Comparison of ENCODE assay signal across 1 cellular context in the genomic region with DNA sequence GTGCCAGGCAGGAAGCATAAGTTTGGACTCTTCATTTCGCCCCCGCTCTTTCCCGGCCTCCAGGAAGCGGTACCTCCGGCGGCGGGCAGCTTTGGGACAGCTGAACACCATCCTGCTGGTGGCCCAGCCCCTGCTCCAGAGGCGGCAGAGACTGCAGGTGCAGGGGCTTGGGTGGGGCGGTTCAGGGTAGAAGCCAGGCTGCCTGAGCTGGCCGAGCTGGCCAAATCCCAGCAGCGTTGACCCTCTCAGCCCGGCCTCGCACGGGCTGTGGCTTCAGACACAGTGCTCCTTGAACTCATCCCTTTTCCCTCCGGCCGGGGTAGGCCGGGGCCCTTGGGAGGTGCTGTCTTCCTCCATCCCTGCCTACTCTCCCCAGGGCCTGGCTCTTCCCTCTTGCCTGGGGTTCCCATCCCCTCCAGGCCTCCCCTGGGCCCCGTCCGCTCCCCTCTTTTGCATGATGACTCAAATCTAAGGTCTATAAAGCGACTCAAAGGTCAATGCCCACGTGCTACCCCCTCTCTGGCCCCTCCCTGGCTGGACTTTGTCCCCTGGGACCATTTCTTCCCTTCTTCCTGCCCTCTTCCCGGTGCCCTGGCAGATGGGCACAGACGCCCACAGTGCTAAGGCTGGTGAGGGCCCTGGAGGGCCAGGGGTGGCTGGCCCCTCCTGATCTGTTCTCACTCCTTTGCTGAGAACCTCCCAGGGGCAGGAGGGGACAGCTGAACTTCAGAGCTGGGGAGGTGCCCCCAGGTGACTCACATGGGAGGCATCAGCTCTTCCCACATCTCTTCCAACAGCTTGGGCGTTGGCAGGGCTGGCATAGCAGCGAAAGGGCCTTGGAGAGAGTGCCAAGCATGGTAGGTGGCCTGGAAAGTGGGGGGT.
A peak's percentile ranks its signal among the peaks of the same experiment; 100 is the strongest.
TF ChIP-seq lines count a peak whose summit lies in the region.

No MANE protein-coding gene starts in this region.

TF ChIP-seq in A549, 52 proteins besides CTCF, POLR2A, EP300 and RAD21 (continued from another document):
- no peak for TF ChIP-seq SREBF2 (IDR thresholded peaks at IDR 0.05)
- peak; percentile 68 for TF ChIP-seq MYC (IDR thresholded peaks at IDR 0.05; ENCODE audit: borderline replicate concordance, low read length)
- no peak for TF ChIP-seq MAFK (IDR thresholded peaks at IDR 0.05; ENCODE audit: partially characterized antibody)
- TF ChIP-seq NPAS2 (CRISPR knock-in tag; IDR thresholded peaks at IDR 0.05; ENCODE audit: borderline replicate concordance), result peak; percentile 77
- TF ChIP-seq, protein P1, sequence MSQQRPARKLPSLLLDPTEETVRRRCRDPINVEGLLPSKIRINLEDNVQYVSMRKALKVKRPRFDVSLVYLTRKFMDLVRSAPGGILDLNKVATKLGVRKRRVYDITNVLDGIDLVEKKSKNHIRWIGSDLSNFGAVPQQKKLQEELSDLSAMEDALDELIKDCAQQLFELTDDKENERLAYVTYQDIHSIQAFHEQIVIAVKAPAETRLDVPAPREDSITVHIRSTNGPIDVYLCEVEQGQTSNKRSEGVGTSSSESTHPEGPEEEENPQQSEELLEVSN (IDR thresholded peaks at IDR 0.05; ENCODE audit: borderline replicate concordance, low read depth), result peak; percentile 10; the same call in 1 of the 2 replicates
- no peak for TF ChIP-seq CBX8 (IDR thresholded peaks at IDR 0.05)
- no peak for TF ChIP-seq CEBPB (IDR thresholded peaks at IDR 0.05)
- TF ChIP-seq CHD2 (IDR thresholded peaks at IDR 0.05; ENCODE audit: low read length, partially characterized antibody), result no peak
- peak; percentile 89 for TF ChIP-seq JUNB (IDR thresholded peaks at IDR 0.05)
- TF ChIP-seq JUN (IDR thresholded peaks at IDR 0.05), result peak; percentile 89 to 93
- TF ChIP-seq HOXB13 (CRISPR knock-in tag; IDR thresholded peaks at IDR 0.05; ENCODE audit: low read depth), result no peak
- peak; percentile 90; the same call in 1 of the 2 replicates for TF ChIP-seq ESRRA (IDR thresholded peaks at IDR 0.05; ENCODE audit: borderline replicate concordance, low read length)
- TF ChIP-seq ZNF302 (CRISPR knock-in tag; IDR thresholded peaks at IDR 0.05), result no peak
- TF ChIP-seq FOSL2 (IDR thresholded peaks at IDR 0.05), result peak; percentile 68
- TF ChIP-seq FOSL2 (CRISPR knock-in tag; IDR thresholded peaks at IDR 0.05), result peak; percentile 75
- TF ChIP-seq RFX5 (IDR thresholded peaks at IDR 0.05), result no peak
- TF ChIP-seq RARB (CRISPR knock-in tag; IDR thresholded peaks at IDR 0.05), result no peak
- TF ChIP-seq NR3C1 (IDR thresholded peaks at IDR 0.05), result no peak
- no peak for TF ChIP-seq ZC3H11A (IDR thresholded peaks at IDR 0.05)
- TF ChIP-seq, protein P2, sequence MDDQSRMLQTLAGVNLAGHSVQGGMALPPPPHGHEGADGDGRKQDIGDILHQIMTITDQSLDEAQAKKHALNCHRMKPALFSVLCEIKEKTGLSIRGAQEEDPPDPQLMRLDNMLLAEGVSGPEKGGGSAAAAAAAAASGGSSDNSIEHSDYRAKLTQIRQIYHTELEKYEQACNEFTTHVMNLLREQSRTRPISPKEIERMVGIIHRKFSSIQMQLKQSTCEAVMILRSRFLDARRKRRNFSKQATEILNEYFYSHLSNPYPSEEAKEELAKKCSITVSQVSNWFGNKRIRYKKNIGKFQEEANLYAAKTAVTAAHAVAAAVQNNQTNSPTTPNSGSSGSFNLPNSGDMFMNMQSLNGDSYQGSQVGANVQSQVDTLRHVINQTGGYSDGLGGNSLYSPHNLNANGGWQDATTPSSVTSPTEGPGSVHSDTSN (IDR thresholded peaks at IDR 0.05), result peak; percentile 57; the same call in 1 of the 2 replicates
- TF ChIP-seq RCOR1 (IDR thresholded peaks at IDR 0.05; ENCODE audit: low read depth, low read length), result no peak
- TF ChIP-seq, protein P3, sequence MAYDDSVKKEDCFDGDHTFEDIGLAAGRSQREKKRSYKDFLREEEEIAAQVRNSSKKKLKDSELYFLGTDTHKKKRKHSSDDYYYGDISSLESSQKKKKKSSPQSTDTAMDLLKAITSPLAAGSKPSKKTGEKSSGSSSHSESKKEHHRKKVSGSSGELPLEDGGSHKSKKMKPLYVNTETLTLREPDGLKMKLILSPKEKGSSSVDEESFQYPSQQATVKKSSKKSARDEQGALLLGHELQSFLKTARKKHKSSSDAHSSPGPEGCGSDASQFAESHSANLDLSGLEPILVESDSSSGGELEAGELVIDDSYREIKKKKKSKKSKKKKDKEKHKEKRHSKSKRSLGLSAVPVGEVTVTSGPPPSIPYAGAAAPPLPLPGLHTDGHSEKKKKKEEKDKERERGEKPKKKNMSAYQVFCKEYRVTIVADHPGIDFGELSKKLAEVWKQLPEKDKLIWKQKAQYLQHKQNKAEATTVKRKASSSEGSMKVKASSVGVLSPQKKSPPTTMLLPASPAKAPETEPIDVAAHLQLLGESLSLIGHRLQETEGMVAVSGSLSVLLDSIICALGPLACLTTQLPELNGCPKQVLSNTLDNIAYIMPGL (CRISPR knock-in tag; IDR thresholded peaks at IDR 0.05; ENCODE audit: borderline replicate concordance), result no peak
- no peak for TF ChIP-seq HEYL (CRISPR knock-in tag; IDR thresholded peaks at IDR 0.05)
- TF ChIP-seq NFE2L2 (conservative IDR thresholded peaks at IDR 0.05; ENCODE audit: low read length), result no peak
- TF ChIP-seq FOSB (CRISPR knock-in tag; IDR thresholded peaks at IDR 0.05), result no peak
- no peak for TF ChIP-seq KDM1A (IDR thresholded peaks at IDR 0.05; ENCODE audit: low read depth)
- no peak for TF ChIP-seq EHMT2 (IDR thresholded peaks at IDR 0.05; ENCODE audit: low read depth)
- no peak for TF ChIP-seq EHF (CRISPR knock-in tag; IDR thresholded peaks at IDR 0.05)
- TF ChIP-seq KDM5A (IDR thresholded peaks at IDR 0.05), result no peak
- no peak for TF ChIP-seq HDAC2 (IDR thresholded peaks at IDR 0.05)
- TF ChIP-seq, protein P4, sequence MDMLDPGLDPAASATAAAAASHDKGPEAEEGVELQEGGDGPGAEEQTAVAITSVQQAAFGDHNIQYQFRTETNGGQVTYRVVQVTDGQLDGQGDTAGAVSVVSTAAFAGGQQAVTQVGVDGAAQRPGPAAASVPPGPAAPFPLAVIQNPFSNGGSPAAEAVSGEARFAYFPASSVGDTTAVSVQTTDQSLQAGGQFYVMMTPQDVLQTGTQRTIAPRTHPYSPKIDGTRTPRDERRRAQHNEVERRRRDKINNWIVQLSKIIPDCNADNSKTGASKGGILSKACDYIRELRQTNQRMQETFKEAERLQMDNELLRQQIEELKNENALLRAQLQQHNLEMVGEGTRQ (IDR thresholded peaks at IDR 0.05), result peak; percentile 78
- TF ChIP-seq TP53 (CRISPR knock-in tag; IDR thresholded peaks at IDR 0.05), result no peak
- no peak for TF ChIP-seq PHF8 (IDR thresholded peaks at IDR 0.05; ENCODE audit: borderline replicate concordance, low read depth)
- TF ChIP-seq BHLHE40 (IDR thresholded peaks at IDR 0.05; ENCODE audit: low read depth, low read length), result no peak; the same call in 1 of the 2 replicates
- peak; percentile 19; the same call in 2 of the 3 replicates for TF ChIP-seq SMC3 (IDR thresholded peaks at IDR 0.05)
- no peak for TF ChIP-seq HOXB5 (CRISPR knock-in tag; IDR thresholded peaks at IDR 0.05)
- TF ChIP-seq ZFP36 (IDR thresholded peaks at IDR 0.05; ENCODE audit: borderline replicate concordance, partially characterized antibody), result no peak
- peak; percentile 40; the same call in 1 of the 2 replicates for TF ChIP-seq GATA3 (IDR thresholded peaks at IDR 0.05; ENCODE audit: borderline replicate concordance)
- TF ChIP-seq, protein P5, sequence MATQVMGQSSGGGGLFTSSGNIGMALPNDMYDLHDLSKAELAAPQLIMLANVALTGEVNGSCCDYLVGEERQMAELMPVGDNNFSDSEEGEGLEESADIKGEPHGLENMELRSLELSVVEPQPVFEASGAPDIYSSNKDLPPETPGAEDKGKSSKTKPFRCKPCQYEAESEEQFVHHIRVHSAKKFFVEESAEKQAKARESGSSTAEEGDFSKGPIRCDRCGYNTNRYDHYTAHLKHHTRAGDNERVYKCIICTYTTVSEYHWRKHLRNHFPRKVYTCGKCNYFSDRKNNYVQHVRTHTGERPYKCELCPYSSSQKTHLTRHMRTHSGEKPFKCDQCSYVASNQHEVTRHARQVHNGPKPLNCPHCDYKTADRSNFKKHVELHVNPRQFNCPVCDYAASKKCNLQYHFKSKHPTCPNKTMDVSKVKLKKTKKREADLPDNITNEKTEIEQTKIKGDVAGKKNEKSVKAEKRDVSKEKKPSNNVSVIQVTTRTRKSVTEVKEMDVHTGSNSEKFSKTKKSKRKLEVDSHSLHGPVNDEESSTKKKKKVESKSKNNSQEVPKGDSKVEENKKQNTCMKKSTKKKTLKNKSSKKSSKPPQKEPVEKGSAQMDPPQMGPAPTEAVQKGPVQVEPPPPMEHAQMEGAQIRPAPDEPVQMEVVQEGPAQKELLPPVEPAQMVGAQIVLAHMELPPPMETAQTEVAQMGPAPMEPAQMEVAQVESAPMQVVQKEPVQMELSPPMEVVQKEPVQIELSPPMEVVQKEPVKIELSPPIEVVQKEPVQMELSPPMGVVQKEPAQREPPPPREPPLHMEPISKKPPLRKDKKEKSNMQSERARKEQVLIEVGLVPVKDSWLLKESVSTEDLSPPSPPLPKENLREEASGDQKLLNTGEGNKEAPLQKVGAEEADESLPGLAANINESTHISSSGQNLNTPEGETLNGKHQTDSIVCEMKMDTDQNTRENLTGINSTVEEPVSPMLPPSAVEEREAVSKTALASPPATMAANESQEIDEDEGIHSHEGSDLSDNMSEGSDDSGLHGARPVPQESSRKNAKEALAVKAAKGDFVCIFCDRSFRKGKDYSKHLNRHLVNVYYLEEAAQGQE (IDR thresholded peaks at IDR 0.05), result no peak
- TF ChIP-seq, protein P6, sequence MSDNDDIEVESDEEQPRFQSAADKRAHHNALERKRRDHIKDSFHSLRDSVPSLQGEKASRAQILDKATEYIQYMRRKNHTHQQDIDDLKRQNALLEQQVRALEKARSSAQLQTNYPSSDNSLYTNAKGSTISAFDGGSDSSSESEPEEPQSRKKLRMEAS (IDR thresholded peaks at IDR 0.05), result peak; percentile 88
- TF ChIP-seq MAZ (IDR thresholded peaks at IDR 0.05; ENCODE audit: borderline replicate concordance, low read depth, low read length), result no peak; the same call in 1 of the 2 replicates
TF ChIP-seq in A549: peak in this region for 13.
